Comparison of ENCODE assay signal across 8 cellular contexts in the genomic region with DNA sequence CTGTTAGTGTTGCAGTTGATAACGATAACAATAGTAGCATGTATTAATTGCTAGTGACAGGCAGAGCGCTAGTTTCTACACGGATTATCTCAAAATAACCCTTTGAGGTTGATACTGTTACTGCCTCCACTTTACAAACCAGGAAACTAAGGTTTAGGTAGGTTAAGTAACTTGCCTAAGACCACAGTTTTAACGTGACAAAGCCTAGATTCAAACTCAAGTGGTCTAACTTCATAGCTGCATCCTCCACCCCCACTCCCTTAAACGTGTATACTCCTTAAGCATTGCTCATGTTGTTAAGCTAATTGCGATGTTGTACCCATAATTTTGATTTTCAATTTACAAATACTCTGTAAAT. TPM values are rescaled to one million over a fixed set of nuclear protein-coding genes. Genes with fewer than 3 reads are reported as not detected.
DNase-seq lines count a peak whose midpoint lies in the region; ATAC-seq and TF ChIP-seq lines count a peak whose summit lies in the region.

No MANE protein-coding gene starts in this region.

- H3K27me3 ChIP-seq in GM23338 (ENCODE audit: insufficient read depth) (no peaks in the 10 kb centered on the region), aorta (ENCODE audit: control insufficient read depth in 1 of 2, insufficient read depth in 2 of 2, low read length in 1 of 2) (no peaks in the 10 kb centered on the region)

- no peak for DNase-seq in CD14-positive monocyte (ENCODE audit: low spot score)
- DNase-seq in GM23338 (ENCODE audit: low spot score): peak; percentile 20
- DNase-seq in left kidney (ENCODE audit: low read depth, low spot score): peak; percentile 29
- no peak for DNase-seq in aorta
- no peak for DNase-seq in effector CD4-positive, alpha-beta T cell
- DNase-seq in kidney tubule cell (ENCODE audit: low spot score): no peak
- no peak for DNase-seq in AG08396 (ENCODE audit: low spot score)

- peaks cover 45% of the 10 kb centered on the region for H3K4me1 Mint-ChIP-seq in CD14-positive monocyte
- peaks cover 15% of the 10 kb centered on the region for H3K4me1 Mint-ChIP-seq in GM23338
- H3K4me1 Mint-ChIP-seq in activated T-helper 17 cell treated with anti-CD3 and anti-CD28 coated beads, Interleukin-2, amount 50 U/mL, for 72 hours: peaks cover 12% of the 10 kb centered on the region

- H4K20me1 ChIP-seq in GM23338 (replicated peaks; ENCODE audit: insufficient read depth): peaks cover 18% of the 10 kb centered on the region

- H3K79me2 ChIP-seq in GM23338 (replicated peaks; ENCODE audit: insufficient read depth): peaks cover 57% of the 10 kb centered on the region

- peak overlapping the region; percentile 99 for H3K4me3 Mint-ChIP-seq in CD14-positive monocyte
- H3K4me3 Mint-ChIP-seq in GM23338: peak overlapping the region; percentile 92
- peak overlapping the region; percentile 96 for H3K4me3 Mint-ChIP-seq in activated T-helper 17 cell treated with anti-CD3 and anti-CD28 coated beads, Interleukin-2, amount 50 U/mL, for 72 hours

- no peaks in the 10 kb centered on the region for H3K27me3 Mint-ChIP-seq in CD14-positive monocyte (ENCODE audit: low read depth in 3 of 3)
- peaks cover 5% of the 10 kb centered on the region for H3K27me3 Mint-ChIP-seq in GM23338 (ENCODE audit: insufficient read depth, low read depth, poor library complexity)
- H3K27me3 Mint-ChIP-seq in activated T-helper 17 cell treated with anti-CD3 and anti-CD28 coated beads, Interleukin-2, amount 50 U/mL, for 72 hours: no peaks in the 10 kb centered on the region

- TF ChIP-seq CTCF in CD14-positive monocyte (IDR thresholded peaks at IDR 0.05): no peak
- no peak for TF ChIP-seq CTCF in GM23338 (conservative IDR thresholded peaks at IDR 0.05; ENCODE audit: low read depth in 2 of 2)

- H3K9me3 ChIP-seq in aorta (ENCODE audit: control insufficient read depth, low read length): no peaks in the 10 kb centered on the region

- no peak overlapping the region for H3K27ac ChIP-seq in GM23338 (ENCODE audit: low read depth)
- H3K27ac ChIP-seq in aorta (ENCODE audit: low read depth in 1 of 2, low read length in 2 of 2): no peak overlapping the region

- H2AFZ ChIP-seq in GM23338: peak overlapping the region; percentile 82; the same call in 1 of the 2 replicates

- H3K4me1 ChIP-seq in GM23338 (ENCODE audit: insufficient read depth): peaks cover 17% of the 10 kb centered on the region
- H3K4me1 ChIP-seq in aorta (ENCODE audit: control insufficient read depth in 1 of 2, insufficient read depth in 2 of 2, low read length in 2 of 2): peaks cover 2 to 5% of the 10 kb centered on the region in 2 donors

- ATAC-seq in GM23338: no peak
- ATAC-seq in activated T-helper 17 cell treated with anti-CD3 and anti-CD28 coated beads, Interleukin-2, amount 50 U/mL, for 72 hours (replicated peaks): no peak
- ATAC-seq in aorta (ENCODE audit: low FRiP score): no peak

- WGBS in aorta, 2 donors: 27 to 31% methylated on average over 6 of the region's 6 CpGs

- H3K27ac Mint-ChIP-seq in CD14-positive monocyte (peak overlapping the region; percentile 94 to 98 (median 98)), GM23338 (peak overlapping the region; percentile 88; the same call in 1 of the 2 replicates)
- H3K27ac Mint-ChIP-seq in activated T-helper 17 cell treated with anti-CD3 and anti-CD28 coated beads, Interleukin-2, amount 50 U/mL, for 72 hours: peak overlapping the region; percentile 92

- H3K36me3 Mint-ChIP-seq in CD14-positive monocyte: no peaks in the 10 kb centered on the region
- peaks cover 3% of the 10 kb centered on the region; the same call in 2 of the 3 replicates for H3K36me3 Mint-ChIP-seq in GM23338 (ENCODE audit: low read depth)
- no peaks in the 10 kb centered on the region for H3K36me3 Mint-ChIP-seq in activated T-helper 17 cell treated with anti-CD3 and anti-CD28 coated beads, Interleukin-2, amount 50 U/mL, for 72 hours (ENCODE audit: low read depth)

- H3F3A ChIP-seq in GM23338 (replicated peaks; ENCODE audit: low read depth): 0 out of 2 replicates have a peak, but pooled peaks cover 2% of the 10 kb centered on the region

- H3K4me3 ChIP-seq in GM23338 (peak overlapping the region; percentile 91), aorta (ENCODE audit: low read length in 2 of 2) (peak overlapping the region; percentile 86 to 88)

- 0 out of 2 replicates have a peak, but pooled peaks cover 4% of the 10 kb centered on the region for H3K9me2 ChIP-seq in GM23338 (ENCODE audit: insufficient read depth)

- peak overlapping the region; percentile 97 for H3K4me2 ChIP-seq in GM23338

- H3K36me3 ChIP-seq in GM23338 (ENCODE audit: insufficient read depth) (no peaks in the 10 kb centered on the region), aorta (ENCODE audit: control insufficient read depth in 1 of 2, insufficient read depth in 2 of 2, low read length in 1 of 2) (no peaks in the 10 kb centered on the region)

- intact Hi-C loops in CD14-positive monocyte (cut with micrococcal nuclease): no loop called here
- intact Hi-C loops in aorta (cut with DNase I): loop anchor here in 1 of 2 donors (1.0 kb wide), 1 partner anchor 88 kb away; the partner anchor contains the start of gene ELAC1

- H3K9me3 Mint-ChIP-seq in CD14-positive monocyte (no peaks in the 10 kb centered on the region), GM23338 (no peaks in the 10 kb centered on the region; the same call in 2 of the 3 replicates)
- H3K9me3 Mint-ChIP-seq in activated T-helper 17 cell treated with anti-CD3 and anti-CD28 coated beads, Interleukin-2, amount 50 U/mL, for 72 hours: no peaks in the 10 kb centered on the region

TF ChIP-seq in GM23338, 12 proteins besides CTCF, POLR2A, EP300 and RAD21 (continues in another document):
- TF ChIP-seq CREB1 (CRISPR knock-in tag; IDR thresholded peaks at IDR 0.05; ENCODE audit: low read depth) (no peak), EZH2phosphoT487 (IDR thresholded peaks at IDR 0.05; ENCODE audit: unreplicated experiment) (no peak)
- TF ChIP-seq, protein P1, sequence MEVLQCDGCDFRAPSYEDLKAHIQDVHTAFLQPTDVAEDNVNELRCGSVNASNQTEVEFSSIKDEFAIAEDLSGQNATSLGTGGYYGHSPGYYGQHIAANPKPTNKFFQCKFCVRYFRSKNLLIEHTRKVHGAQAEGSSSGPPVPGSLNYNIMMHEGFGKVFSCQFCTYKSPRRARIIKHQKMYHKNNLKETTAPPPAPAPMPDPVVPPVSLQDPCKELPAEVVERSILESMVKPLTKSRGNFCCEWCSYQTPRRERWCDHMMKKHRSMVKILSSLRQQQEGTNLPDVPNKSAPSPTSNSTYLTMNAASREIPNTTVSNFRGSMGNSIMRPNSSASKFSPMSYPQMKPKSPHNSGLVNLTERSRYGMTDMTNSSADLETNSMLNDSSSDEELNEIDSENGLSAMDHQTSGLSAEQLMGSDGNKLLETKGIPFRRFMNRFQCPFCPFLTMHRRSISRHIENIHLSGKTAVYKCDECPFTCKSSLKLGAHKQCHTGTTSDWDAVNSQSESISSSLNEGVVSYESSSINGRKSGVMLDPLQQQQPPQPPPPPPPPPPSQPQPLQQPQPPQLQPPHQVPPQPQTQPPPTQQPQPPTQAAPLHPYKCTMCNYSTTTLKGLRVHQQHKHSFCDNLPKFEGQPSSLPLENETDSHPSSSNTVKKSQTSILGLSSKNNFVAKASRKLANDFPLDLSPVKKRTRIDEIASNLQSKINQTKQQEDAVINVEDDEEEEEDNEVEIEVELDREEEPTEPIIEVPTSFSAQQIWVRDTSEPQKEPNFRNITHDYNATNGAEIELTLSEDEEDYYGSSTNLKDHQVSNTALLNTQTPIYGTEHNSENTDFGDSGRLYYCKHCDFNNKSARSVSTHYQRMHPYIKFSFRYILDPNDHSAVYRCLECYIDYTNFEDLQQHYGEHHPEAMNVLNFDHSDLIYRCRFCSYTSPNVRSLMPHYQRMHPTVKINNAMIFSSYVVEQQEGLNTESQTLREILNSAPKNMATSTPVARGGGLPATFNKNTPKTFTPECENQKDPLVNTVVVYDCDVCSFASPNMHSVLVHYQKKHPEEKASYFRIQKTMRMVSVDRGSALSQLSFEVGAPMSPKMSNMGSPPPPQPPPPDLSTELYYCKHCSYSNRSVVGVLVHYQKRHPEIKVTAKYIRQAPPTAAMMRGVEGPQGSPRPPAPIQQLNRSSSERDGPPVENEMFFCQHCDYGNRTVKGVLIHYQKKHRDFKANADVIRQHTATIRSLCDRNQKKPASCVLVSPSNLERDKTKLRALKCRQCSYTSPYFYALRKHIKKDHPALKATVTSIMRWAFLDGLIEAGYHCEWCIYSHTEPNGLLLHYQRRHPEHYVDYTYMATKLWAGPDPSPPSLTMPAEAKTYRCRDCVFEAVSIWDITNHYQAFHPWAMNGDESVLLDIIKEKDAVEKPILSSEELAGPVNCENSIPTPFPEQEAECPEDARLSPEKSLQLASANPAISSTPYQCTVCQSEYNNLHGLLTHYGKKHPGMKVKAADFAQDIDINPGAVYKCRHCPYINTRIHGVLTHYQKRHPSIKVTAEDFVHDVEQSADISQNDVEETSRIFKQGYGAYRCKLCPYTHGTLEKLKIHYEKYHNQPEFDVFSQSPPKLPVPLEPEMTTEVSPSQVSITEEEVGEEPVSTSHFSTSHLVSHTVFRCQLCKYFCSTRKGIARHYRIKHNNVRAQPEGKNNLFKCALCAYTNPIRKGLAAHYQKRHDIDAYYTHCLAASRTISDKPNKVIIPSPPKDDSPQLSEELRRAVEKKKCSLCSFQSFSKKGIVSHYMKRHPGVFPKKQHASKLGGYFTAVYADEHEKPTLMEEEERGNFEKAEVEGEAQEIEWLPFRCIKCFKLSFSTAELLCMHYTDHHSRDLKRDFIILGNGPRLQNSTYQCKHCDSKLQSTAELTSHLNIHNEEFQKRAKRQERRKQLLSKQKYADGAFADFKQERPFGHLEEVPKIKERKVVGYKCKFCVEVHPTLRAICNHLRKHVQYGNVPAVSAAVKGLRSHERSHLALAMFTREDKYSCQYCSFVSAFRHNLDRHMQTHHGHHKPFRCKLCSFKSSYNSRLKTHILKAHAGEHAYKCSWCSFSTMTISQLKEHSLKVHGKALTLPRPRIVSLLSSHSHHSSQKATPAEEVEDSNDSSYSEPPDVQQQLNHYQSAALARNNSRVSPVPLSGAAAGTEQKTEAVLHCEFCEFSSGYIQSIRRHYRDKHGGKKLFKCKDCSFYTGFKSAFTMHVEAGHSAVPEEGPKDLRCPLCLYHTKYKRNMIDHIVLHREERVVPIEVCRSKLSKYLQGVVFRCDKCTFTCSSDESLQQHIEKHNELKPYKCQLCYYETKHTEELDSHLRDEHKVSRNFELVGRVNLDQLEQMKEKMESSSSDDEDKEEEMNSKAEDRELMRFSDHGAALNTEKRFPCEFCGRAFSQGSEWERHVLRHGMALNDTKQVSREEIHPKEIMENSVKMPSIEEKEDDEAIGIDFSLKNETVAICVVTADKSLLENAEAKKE (CRISPR knock-in tag; IDR thresholded peaks at IDR 0.05): no peak

RNA-seq across cellular contexts. Expression of gene ME2, which starts 1.2 kb away (rescaled TPM):
- 10 to 100 TPM; 71.7 to 93.8 TPM for polyA plus RNA-seq in CD14-positive monocyte
- 101 and 102 TPM in 2 replicates for total RNA-seq in GM23338 (2014; rRNA removed; shearing (Covaris generic))
- polyA plus RNA-seq in GM23338 (2016; fragmentation: Nextera tagmentation; extraction: Ambion mirVana): 61.0 and 62.8 TPM in 2 replicates
- 100 to 1,000 TPM in 1 of 2 donors, 10 to 100 TPM in 1; 58.4 to 115 TPM for total RNA-seq in activated T-helper 17 cell treated with anti-CD3 and anti-CD28 coated beads, Interleukin-2, amount 50 U/mL, for 72 hours
- 10 to 100 TPM; 35.2 TPM for total RNA-seq in aorta
- polyA plus RNA-seq in aorta: 10 to 100 TPM; 13.5 to 41.3 TPM

Comparison
In these comparisons a context has a peak if more than half of its experiments do, and no peak if none do; other contexts are left out.
1. DNase-seq: peak in GM23338 (single experiment) and left kidney (single experiment); none in CD14-positive monocyte (single experiment), aorta (0 of 2), effector CD4-positive, alpha-beta T cell (single experiment), kidney tubule cell (single experiment) and AG08396 (single experiment).
2. Peak in every context shown above with its lines, with median percentiles within 50 percentile points of each other: H3K27ac Mint-ChIP-seq and H3K4me3 Mint-ChIP-seq.